ENCODE assay signal across 15 cellular contexts in the genomic region with DNA sequence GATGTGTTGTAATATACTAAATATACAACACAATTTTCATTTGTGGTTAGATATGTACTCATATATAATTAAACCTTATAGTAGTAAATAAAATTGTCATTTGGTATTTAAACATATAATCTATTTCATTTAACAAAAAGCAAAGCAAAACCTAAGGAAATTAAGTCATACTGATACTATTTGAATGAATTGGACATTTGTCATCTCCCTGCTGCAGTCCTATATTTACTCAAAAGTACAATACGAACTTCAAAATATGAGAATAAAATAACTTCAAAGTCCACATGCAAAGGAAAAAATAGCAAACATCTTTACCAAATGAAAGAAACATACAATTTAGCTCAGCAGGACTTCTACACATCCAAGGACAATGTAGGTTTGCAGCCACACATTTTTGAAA.
DNase-seq lines count a peak whose midpoint lies in the region; ATAC-seq and FAIRE-seq lines count a peak whose summit lies in the region.
"Had no signal": no experiment of that assay in that cellular context is flagged by ENCODE, and none has a peak within 500 bp of the region (broad histone marks: within the 10 kb centered on the region; RNA-seq: fewer than 3 reads in every experiment).

No MANE protein-coding gene starts in this region.

- no peaks in the 10 kb centered on the region for H3K36me3 Mint-ChIP-seq in stimulated activated effector memory CD8-positive, alpha-beta T cell treated with anti-CD3 and anti-CD28 coated beads, Interleukin-12 subunit alpha, Interleukin-12 subunit beta, amount 100 ng/mL, for 72 hours
- H3K36me3 Mint-ChIP-seq: CD14-positive monocyte; CD4-positive, alpha-beta memory T cell had no signal

- FAIRE-seq in A204.1 (lab: Jason Lieb, UNC) = peak; percentile 30
- FAIRE-seq: A549, GM12891, H54 had no signal

- DNase-seq in COR-L47 (lab: John Stamatoyannopoulos, UW) = peak; percentile 25
- DNase-seq in NCI-H69 (lab: John Stamatoyannopoulos, UW) = peak; percentile 31
- no peak for DNase-seq in stimulated activated effector memory CD8-positive, alpha-beta T cell treated with anti-CD3 and anti-CD28 coated beads, Interleukin-12 subunit alpha, Interleukin-12 subunit beta, amount 100 ng/mL, for 72 hours (ENCODE audit: low spot score in 2 of 2)
- DNase-seq: Calu3; CD4-positive, alpha-beta memory T cell; DMS79 treated with DMSO at 0.1 percent for 48 hours; HCEC 1CT had no signal

- no peaks in the 10 kb centered on the region for H3K4me1 Mint-ChIP-seq in stimulated activated effector memory CD8-positive, alpha-beta T cell treated with anti-CD3 and anti-CD28 coated beads, Interleukin-12 subunit alpha, Interleukin-12 subunit beta, amount 100 ng/mL, for 72 hours
- H3K4me1 Mint-ChIP-seq: CD14-positive monocyte; CD4-positive, alpha-beta memory T cell; GM23338 had no signal

- peak; percentile 72 for ATAC-seq in stimulated activated effector memory CD8-positive, alpha-beta T cell treated with anti-CD3 and anti-CD28 coated beads, Interleukin-12 subunit alpha, Interleukin-12 subunit beta, amount 100 ng/mL, for 72 hours
- ATAC-seq in GM18520 (IDR thresholded peaks at IDR 0.05; ENCODE audit: unreplicated experiment) (no peak), GM21447 (IDR thresholded peaks at IDR 0.05; ENCODE audit: unreplicated experiment) (no peak)
- ATAC-seq: A549, GM23338 had no signal

- no peak overlapping the region for H3K27ac Mint-ChIP-seq in stimulated activated effector memory CD8-positive, alpha-beta T cell treated with anti-CD3 and anti-CD28 coated beads, Interleukin-12 subunit alpha, Interleukin-12 subunit beta, amount 100 ng/mL, for 72 hours
- H3K27ac Mint-ChIP-seq: CD14-positive monocyte; CD4-positive, alpha-beta memory T cell; GM23338 had no signal

- no peaks in the 10 kb centered on the region for H3K9me3 Mint-ChIP-seq in stimulated activated effector memory CD8-positive, alpha-beta T cell treated with anti-CD3 and anti-CD28 coated beads, Interleukin-12 subunit alpha, Interleukin-12 subunit beta, amount 100 ng/mL, for 72 hours
- H3K9me3 Mint-ChIP-seq: CD4-positive, alpha-beta memory T cell; GM23338 had no signal

- H3K4me3 Mint-ChIP-seq in stimulated activated effector memory CD8-positive, alpha-beta T cell treated with anti-CD3 and anti-CD28 coated beads, Interleukin-12 subunit alpha, Interleukin-12 subunit beta, amount 100 ng/mL, for 72 hours = no peak overlapping the region
- H3K4me3 Mint-ChIP-seq: CD14-positive monocyte; CD4-positive, alpha-beta memory T cell; GM23338 had no signal

Comparison
In these comparisons a context has a peak if more than half of its experiments do, and no peak if none do; other contexts are left out.
1. DNase-seq: peak in COR-L47 (single experiment) and NCI-H69 (single experiment); none in stimulated activated effector memory CD8-positive, alpha-beta T cell treated with anti-CD3 and anti-CD28 coated beads, Interleukin-12 subunit alpha, Interleukin-12 subunit beta, amount 100 ng/mL, for 72 hours (0 of 2).